In genomic region chr9:87725900-87726709, GRCh38 we compare ENCODE assay signal across 8 cellular contexts. TPM values are rescaled to one million over a fixed set of nuclear protein-coding genes. Genes with fewer than 3 reads are reported as not detected.
DNase-seq lines count a peak whose midpoint lies in the region; ATAC-seq and TF ChIP-seq lines count a peak whose summit lies in the region.

Gene CTSL, plus strand, starts transcription at chr9:87726119. Its CDS starts 1,485 bp downstream, at chr9:87727604.

- intact Hi-C loops in colonic mucosa (cut with DNase I): loop anchor here (10.0 kb wide), 1 partner anchor 781 kb away; the partner anchor contains the start of gene GAS1

- peak within 1 kb of the TSS; percentile 51 for H3K4me3 ChIP-seq in colonic mucosa
- H3K4me3 ChIP-seq in skin epidermis: peak within 1 kb of the TSS; percentile 57 to 79 (median 60)

- peak within 1 kb of the TSS; percentile 90 for H3K27ac ChIP-seq in colonic mucosa
- peak within 1 kb of the TSS; percentile 73 to 96 (median 87) for H3K27ac ChIP-seq in skin epidermis

- H3K36me3 ChIP-seq in colonic mucosa: no peaks in the 10 kb centered on the region

- in situ Hi-C loops in GM13977 (cut with MboI; ENCODE audit: low pct_unique_long_range_greater_than_20kb, low sequenced_read_pairs, unreplicated experiment): no loop called here

- no peaks in the 10 kb centered on the region for H3K9me3 ChIP-seq in colonic mucosa

- H3K27me3 ChIP-seq in colonic mucosa: no peaks in the 10 kb centered on the region

- H3K9ac ChIP-seq in colonic mucosa (ENCODE audit: low read depth in 2 of 2, low read length in 2 of 2): peak within 1 kb of the TSS; percentile 72 to 91

- TF ChIP-seq CTCF in GM13977 (IDR thresholded peaks at IDR 0.05; ENCODE audit: extremely low read depth, insufficient read depth, missing control alignments) (no peak), colonic mucosa (IDR thresholded peaks at IDR 0.05) (no peak)

- peak; percentile 31 for DNase-seq in GM13977 (ENCODE audit: low spot score)
- peak; percentile 54 for DNase-seq in NCI-H2029 treated with DMSO at 0.1 percent for 48 hours (lab: John Stamatoyannopoulos, UW)
- DNase-seq in activated CD4-positive, alpha-beta T cell treated with anti-CD3 and anti-CD28 coated beads for 24 hours (ENCODE audit: low read depth in 2 of 2): peak; percentile 26 to 43
- DNase-seq in colonic mucosa: peak; percentile 89
- peak; percentile 98 for DNase-seq in islet precursor cell
- no peak for DNase-seq in NCI-H187 treated with DMSO at 0.1 percent for 48 hours (lab: John Stamatoyannopoulos, UW)

- ATAC-seq in GM18870 (IDR thresholded peaks at IDR 0.05; ENCODE audit: unreplicated experiment): no peak

- peaks cover 4% of the 10 kb centered on the region for H3K4me1 ChIP-seq in colonic mucosa

RNA-seq across cellular contexts. Expression of gene CTSL, which starts in this region (rescaled TPM):
- total RNA-seq in colonic mucosa: 10 to 100 TPM; 32.1 to 69.9 TPM
